1 cellular context compared by ENCODE assay signal in genomic region chr1:111792249-111792648, GRCh38.
TF ChIP-seq lines count a peak whose summit lies in the region.

No MANE protein-coding gene starts in this region.

TF ChIP-seq in WTC11, 78 proteins besides CTCF, POLR2A, EP300 and RAD21 (continued from another document):
- no peak for TF ChIP-seq CDX4 (CRISPR knock-in tag; IDR thresholded peaks at IDR 0.05; ENCODE audit: borderline replicate concordance)
